Comparison of ENCODE assay signal across 10 cellular contexts in genomic region chr18:44709297-44710117, GRCh38. TPM values are rescaled to one million over a fixed set of nuclear protein-coding genes. Genes with fewer than 3 reads are reported as not detected.
A peak's percentile ranks its signal among the peaks of the same experiment; 100 is the strongest.
DNase-seq lines count a peak whose midpoint lies in the region; ATAC-seq and TF ChIP-seq lines count a peak whose summit lies in the region.
"Had no signal": no experiment of that assay in that cellular context is flagged by ENCODE, and none has a peak within 500 bp of the region (broad histone marks: within the 10 kb centered on the region; RNA-seq: fewer than 3 reads in every experiment).

No MANE protein-coding gene starts in this region.

- no peak overlapping the region for H2AFZ ChIP-seq in mammary epithelial cell (ENCODE audit: low read depth, low read length)

- no peak overlapping the region for H3K9ac ChIP-seq in mammary epithelial cell (ENCODE audit: insufficient read depth, low read length)

- H3K4me3 ChIP-seq in breast epithelium (no peak overlapping the region), mammary epithelial cell (replicated peaks in 1 of 3; ENCODE audit: insufficient read depth in 1 of 3, low read depth in 2 of 3, low read length in 3 of 3) (no peak overlapping the region), fibroblast of mammary gland (ENCODE audit: control insufficient read depth, low read depth, low read length) (no peak overlapping the region), upper lobe of left lung (no peak overlapping the region)

- dilution Hi-C loops in mammary epithelial cell (cut with HindIII; ENCODE audit: low sequenced_read_pairs) = no loop called here

- intact Hi-C loops in breast epithelium (cut with DNase I; ENCODE audit: low total_unique reads) (no loop called here), mammary epithelial cell (cut with micrococcal nuclease) (no loop called here)

- TF ChIP-seq EP300 in upper lobe of left lung (IDR thresholded peaks at IDR 0.05) = no peak

- DNase-seq in breast epithelium (ENCODE audit: low spot score in 2 of 2) = no peak
- no peak for DNase-seq in mammary epithelial cell
- DNase-seq in fibroblast of mammary gland (ENCODE audit: low read depth) = peak; percentile 47
- DNase-seq in upper lobe of left lung = no peak
- DNase-seq in GOT3 (lab: John Stamatoyannopoulos, UW) = no peak
- no peak for DNase-seq in OCI-M1 (lab: John Stamatoyannopoulos, UW)
- no peak for DNase-seq in omental fat pad (ENCODE audit: low spot score)

- peaks cover 54% of the 10 kb centered on the region for H3K79me2 ChIP-seq in mammary epithelial cell (ENCODE audit: insufficient read depth, low read length)

- in situ Hi-C loops in mammary epithelial cell (cut with MboI; ENCODE audit: low sequenced_read_pairs in 2 of 2) = no loop called here

- no peaks in the 10 kb centered on the region for H4K20me1 ChIP-seq in mammary epithelial cell (ENCODE audit: insufficient read depth, low read length)

- CTCF ChIA-PET in mammary epithelial cell (lab: Charles Lee; ENCODE audit: low non-redundant PET) = no interaction called here

- BruUV-seq in mammary epithelial cell (replicated peaks; lab: Mats Ljungman, UMichigan) = no TSS peak

- 92% methylated on average over 9 of the region's 9 CpGs for WGBS in mammary epithelial cell (ENCODE audit: low coverage, missing lambda C conversion rate)
- WGBS in upper lobe of left lung, 2 donors = 58 to 65% methylated on average over 9 of the region's 9 CpGs

- no peaks in the 10 kb centered on the region for H3K9me3 ChIP-seq in breast epithelium
- no peaks in the 10 kb centered on the region for H3K9me3 ChIP-seq in mammary epithelial cell (replicated peaks; ENCODE audit: insufficient read depth, low read length)
- H3K9me3 ChIP-seq in upper lobe of left lung = no peaks in the 10 kb centered on the region

- H3K4me2 ChIP-seq in mammary epithelial cell (ENCODE audit: insufficient read depth, low read depth, low read length) = no peak overlapping the region

- peak; percentile 90 for ATAC-seq in HG03159 (IDR thresholded peaks at IDR 0.05; ENCODE audit: unreplicated experiment)
- ATAC-seq in upper lobe of left lung (ENCODE audit: low FRiP score in 2 of 2) = peak; percentile 23 to 48
- ATAC-seq in omental fat pad (ENCODE audit: low FRiP score) = no peak

- H3K4me1 ChIP-seq in breast epithelium (no peaks in the 10 kb centered on the region), mammary epithelial cell (ENCODE audit: insufficient read depth, low read length) (peaks cover 13% of the 10 kb centered on the region), upper lobe of left lung (peaks cover 0 to 30% (median 11%) of the 10 kb centered on the region in 4 donors)

- H3K36me3 ChIP-seq in breast epithelium (no peaks in the 10 kb centered on the region), mammary epithelial cell (ENCODE audit: insufficient read depth, low read length) (peaks cover 2% of the 10 kb centered on the region), upper lobe of left lung (peaks cover 0 to 3% (median 0%) of the 10 kb centered on the region in 4 donors)

- H3K27ac ChIP-seq in breast epithelium = peak overlapping the region; percentile 57 to 81
- no peak overlapping the region for H3K27ac ChIP-seq in mammary epithelial cell (ENCODE audit: insufficient read depth, low read depth, low read length)
- peak overlapping the region; percentile 47 to 73 (median 63) for H3K27ac ChIP-seq in upper lobe of left lung
- H3K27ac ChIP-seq: C4-2B, epithelial cell of prostate had no signal

- TF ChIP-seq POLR2A in breast epithelium (IDR thresholded peaks at IDR 0.05) (no peak), upper lobe of left lung (IDR thresholded peaks at IDR 0.05) (no peak)

- H3K27me3 ChIP-seq in breast epithelium = no peaks in the 10 kb centered on the region
- H3K27me3 ChIP-seq in mammary epithelial cell (ENCODE audit: insufficient read depth, low read length) = no peaks in the 10 kb centered on the region
- no peaks in the 10 kb centered on the region for H3K27me3 ChIP-seq in upper lobe of left lung

- no peak for TF ChIP-seq CTCF in breast epithelium (IDR thresholded peaks at IDR 0.05)
- no peak for TF ChIP-seq CTCF in mammary epithelial cell (conservative IDR thresholded peaks at IDR 0.05 in 1 of 2, IDR thresholded peaks at IDR 0.05 in 1 of 2; ENCODE audit: extremely low read depth in 1 of 2, insufficient read depth in 1 of 2, low read depth in 1 of 2, low read length in 2 of 2)
- TF ChIP-seq CTCF in fibroblast of mammary gland (conservative IDR thresholded peaks at IDR 0.05; ENCODE audit: control insufficient read depth, insufficient read depth, low read depth, low read length) = no peak
- TF ChIP-seq CTCF in upper lobe of left lung (IDR thresholded peaks at IDR 0.05) = no peak
- no peak for TF ChIP-seq CTCF in omental fat pad (IDR thresholded peaks at IDR 0.05)

RNA-seq across cellular contexts. Expression of gene SETBP1, which starts 28.8 kb away (rescaled TPM):
- 10 to 100 TPM; 26.2 to 40.1 (median 37.0) TPM for total RNA-seq in breast epithelium
- 10 to 100 TPM; 23.2 to 34.7 TPM for total RNA-seq in mammary epithelial cell
- 7.4 TPM for polyA plus RNA-seq in mammary epithelial cell
- 12.7 TPM for polyA minus RNA-seq in mammary epithelial cell
- 10 to 100 TPM; 11.7 to 38.8 (median 16.6) TPM for total RNA-seq in upper lobe of left lung
- 10 to 100 TPM; 14.5 to 34.2 (median 19.3) TPM for total RNA-seq in omental fat pad
